ENCODE assay signal across 25 cellular contexts in the genomic region with DNA sequence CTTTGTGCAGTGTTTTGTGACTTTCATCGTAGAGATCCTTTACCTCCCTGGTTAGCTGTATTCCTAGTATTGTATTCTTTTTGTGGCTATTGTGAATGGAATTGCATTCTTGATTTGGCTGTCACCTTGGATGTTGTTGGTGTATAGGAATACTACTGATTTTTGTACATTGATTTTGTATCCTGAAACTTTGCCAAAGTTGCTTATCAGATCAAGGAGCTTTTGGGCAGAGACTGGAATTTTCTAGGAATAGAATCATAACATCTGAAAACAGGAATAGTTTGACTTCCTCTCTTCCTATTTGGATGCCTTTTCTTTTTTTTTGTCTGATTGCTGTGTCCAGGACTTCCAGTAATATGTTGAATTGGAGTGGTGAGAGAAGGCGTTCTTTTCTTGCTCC.
"Had no signal": no experiment of that assay in that cellular context is flagged by ENCODE, and none has a peak within 500 bp of the region (broad histone marks: within the 10 kb centered on the region; RNA-seq: fewer than 3 reads in every experiment).

No MANE protein-coding gene starts in this region.

- H3K27me3 ChIP-seq: neutrophil, pancreas, right lobe of liver, sigmoid colon, stomach, thyroid gland, tibial nerve, upper lobe of left lung, vagina had no signal

- H3K4me1 ChIP-seq: pancreas, prostate gland, right lobe of liver, sigmoid colon, stomach, thyroid gland, tibial nerve, upper lobe of left lung, vagina had no signal

- DNase-seq: nephron progenitor cell; nucleus accumbens; pancreas; right cardiac atrium; right lobe of liver; sigmoid colon; small intestine; stimulated activated CD4-positive, alpha-beta T cell treated with anti-CD3 and anti-CD28 coated beads, Interleukin-15, amount 100 ng/mL, for 24 hours; stimulated activated CD4-positive, alpha-beta T cell treated with anti-CD3 and anti-CD28 coated beads, Interleukin-2, amount 100 ng/mL, for 24 hours; stimulated activated CD4-positive, alpha-beta T cell treated with anti-CD3 and anti-CD28 coated beads, Interleukin-2, amount 100 ng/mL, for 48 hours; stimulated activated CD4-positive, alpha-beta T cell treated with anti-CD3 and anti-CD28 coated beads, Interleukin-4, amount 100 ng/mL, for 24 hours; stimulated activated naive B cell treated with anti-CD40 and anti-IgM and Interleukin-4, amounts not matched to agents 10 μg/mL and 1 μg/mL and 100 μg/mL, for 72 hours; stimulated activated naive CD4-positive, alpha-beta T cell treated with Interleukin-2 at 50 U/mL for 16 hours; stomach; thyroid gland; trophoblast cell; upper lobe of left lung had no signal

- H3K9me3 ChIP-seq: neutrophil, pancreas, prostate gland, right lobe of liver, stomach, thyroid gland, upper lobe of left lung, vagina had no signal

- FAIRE-seq: small intestine, urothelium cell line had no signal

- H3K4me3 ChIP-seq: pancreas, prostate gland, right lobe of liver, sigmoid colon, stomach, thoracic aorta, thyroid gland, tibial nerve, upper lobe of left lung, vagina had no signal

- H3K27ac ChIP-seq: neutrophil, pancreas, prostate gland, right lobe of liver, sigmoid colon, stomach, thoracic aorta, thyroid gland, tibial nerve, upper lobe of left lung, vagina had no signal

- ATAC-seq: natural killer cell treated with Interleukin-12 subunit alpha and Interleukin-12 subunit beta and Interleukin-15 and Interleukin-18, amount 100 ng/mL, for 72 hours; pancreas; right cardiac atrium; right lobe of liver; stimulated activated effector memory CD8-positive, alpha-beta T cell treated with anti-CD3 and anti-CD28 coated beads, Interleukin-12 subunit alpha, Interleukin-12 subunit beta, amount 100 ng/mL, for 72 hours; stimulated activated naive B cell treated with anti-CD40 and anti-IgM and Interleukin-4, amounts not matched to agents 10 μg/mL and 1 μg/mL and 100 μg/mL, for 72 hours had no signal

- H3K36me3 ChIP-seq: neutrophil, pancreas, prostate gland, right lobe of liver, sigmoid colon, stomach, thoracic aorta, thyroid gland, tibial nerve, upper lobe of left lung, vagina had no signal
